2 cellular contexts compared by ENCODE assay signal in genomic region chr13:98068511-98068910, GRCh38.
TF ChIP-seq lines count a peak whose summit lies in the region.

No MANE protein-coding gene starts in this region.

TF ChIP-seq in IMR-90, 13 proteins besides CTCF, POLR2A, EP300 and RAD21 (continued from another document):
- TF ChIP-seq USF2 (IDR thresholded peaks at IDR 0.05; ENCODE audit: low read depth, low read length) (no peak), NFE2L2 (IDR thresholded peaks at IDR 0.05; ENCODE audit: low read depth, low read length) (no peak), SMC3 (IDR thresholded peaks at IDR 0.05; ENCODE audit: low read depth, low read length) (no peak), MAZ (IDR thresholded peaks at IDR 0.05; ENCODE audit: borderline replicate concordance, low read depth, low read length) (no peak), BHLHE40 (IDR thresholded peaks at IDR 0.05; ENCODE audit: low read depth, low read length) (no peak), CEBPB (IDR thresholded peaks at IDR 0.05; ENCODE audit: low read depth, low read length) (no peak), CHD1 (IDR thresholded peaks at IDR 0.05; ENCODE audit: low read depth, low read length) (no peak), ELK1 (IDR thresholded peaks at IDR 0.05; ENCODE audit: borderline replicate concordance, low read depth, low read length) (no peak)

TF ChIP-seq in WTC11, 78 proteins besides CTCF, POLR2A, EP300 and RAD21:
- TF ChIP-seq AR (CRISPR knock-in tag; IDR thresholded peaks at IDR 0.05) (no peak), MLX (CRISPR knock-in tag; IDR thresholded peaks at IDR 0.05) (no peak), ERG (CRISPR knock-in tag; IDR thresholded peaks at IDR 0.05) (no peak), ZNF512 (CRISPR knock-in tag; IDR thresholded peaks at IDR 0.05; ENCODE audit: borderline replicate concordance) (no peak), ZNF138 (CRISPR knock-in tag; conservative IDR thresholded peaks at IDR 0.05) (no peak), ZBTB43 (CRISPR knock-in tag; IDR thresholded peaks at IDR 0.05) (no peak)
